9 cellular contexts compared by ENCODE assay signal in genomic region chr11:72720047-72720446, GRCh38. TPM values are rescaled to one million over a fixed set of nuclear protein-coding genes. Genes with fewer than 3 reads are reported as not detected.
A peak's percentile ranks its signal among the peaks of the same experiment; 100 is the strongest.
DNase-seq lines count a peak whose midpoint lies in the region; ATAC-seq, FAIRE-seq and TF ChIP-seq lines count a peak whose summit lies in the region.
"Had no signal": no experiment of that assay in that cellular context is flagged by ENCODE, and none has a peak within 500 bp of the region (broad histone marks: within the 10 kb centered on the region; RNA-seq: fewer than 3 reads in every experiment).

No MANE protein-coding gene starts in this region.

- peaks cover 14% of the 10 kb centered on the region; the same call in 1 of the 2 replicates for H4K20me1 ChIP-seq in HepG2 (ENCODE audit: insufficient read depth, low read length)
- H4K20me1 ChIP-seq in mammary epithelial cell (ENCODE audit: insufficient read depth, low read length): no peaks in the 10 kb centered on the region

- no peak for TF ChIP-seq CTCF in liver (IDR thresholded peaks at IDR 0.05; ENCODE audit: low read depth, low read length, missing input control)
- TF ChIP-seq CTCF in HepG2 (CRISPR knock-in tag; IDR thresholded peaks at IDR 0.05): no peak
- no peak for TF ChIP-seq CTCF in mammary epithelial cell (conservative IDR thresholded peaks at IDR 0.05 in 1 of 2, IDR thresholded peaks at IDR 0.05 in 1 of 2; ENCODE audit: extremely low read depth in 1 of 2, insufficient read depth in 1 of 2, low read depth in 1 of 2, low read length in 2 of 2)
- no peak for TF ChIP-seq CTCF in vagina (IDR thresholded peaks at IDR 0.05)

- H3K9ac ChIP-seq in liver (ENCODE audit: low read depth in 1 of 2, low read length in 2 of 2): peak overlapping the region; percentile 17 to 70
- H3K9ac ChIP-seq in HepG2 (ENCODE audit: insufficient read depth, low read depth, low read length): no peak overlapping the region
- no peak overlapping the region for H3K9ac ChIP-seq in mammary epithelial cell (ENCODE audit: insufficient read depth, low read length)

- WGBS in liver: 62% methylated on average over 3 of the region's 3 CpGs
- 97% methylated on average over 3 of the region's 3 CpGs for WGBS in HepG2 (ENCODE audit: low lambda C conversion rate)
- WGBS in mammary epithelial cell (ENCODE audit: low coverage, missing lambda C conversion rate): 94% methylated on average over 2 of the region's 3 CpGs

- H3K79me2 ChIP-seq in HepG2 (ENCODE audit: insufficient read depth, low read length): peaks cover 45% of the 10 kb centered on the region
- peaks cover 84% of the 10 kb centered on the region for H3K79me2 ChIP-seq in mammary epithelial cell (ENCODE audit: insufficient read depth, low read length)

- H3K4me3 ChIP-seq in liver (ENCODE audit: low read depth in 1 of 3, low read length in 3 of 3) (peak overlapping the region in 2 of 3 donors; percentile 71 to 81), HepG2 (replicated peaks in 1 of 3; ENCODE audit: insufficient read depth in 1 of 3, low read depth in 2 of 3, low read length in 3 of 3) (no peak overlapping the region), mammary epithelial cell (replicated peaks in 1 of 3; ENCODE audit: insufficient read depth in 1 of 3, low read depth in 2 of 3, low read length in 3 of 3) (peak overlapping the region; percentile 49 to 61 (median 58)), mononuclear cell (ENCODE audit: low read length) (peak overlapping the region; percentile 56), vagina (peak overlapping the region; percentile 62 to 68)

- no peak overlapping the region for H2AFZ ChIP-seq in HepG2 (ENCODE audit: low read length)
- no peak overlapping the region for H2AFZ ChIP-seq in mammary epithelial cell (ENCODE audit: low read depth, low read length)

- H3K27ac ChIP-seq in liver (ENCODE audit: low read depth in 1 of 2, low read length in 2 of 2) (peak overlapping the region; percentile 93 to 98), HepG2 (ENCODE audit: extremely low read length, insufficient read depth, low read length) (no peak overlapping the region), mammary epithelial cell (ENCODE audit: insufficient read depth, low read depth, low read length) (no peak overlapping the region), vagina (peak overlapping the region; percentile 26)

- intact Hi-C loops in HepG2 (cut with micrococcal nuclease; ENCODE audit: unreplicated experiment): no loop called here
- intact Hi-C loops in mammary epithelial cell (cut with micrococcal nuclease): loop anchor here (10.0 kb wide), 1 partner anchor 205 kb away; no protein-coding TSS in a partner anchor
- intact Hi-C loops in vagina (cut with DNase I): loop anchor here (5.0 kb wide), 2 partner anchors 72 to 457 kb away; partner anchors contain the start of gene STARD10

- peaks cover 2 to 8% (median 7%) of the 10 kb centered on the region in 4 donors for H3K36me3 ChIP-seq in liver (ENCODE audit: control insufficient read depth in 4 of 4, insufficient read depth in 3 of 4, low read depth in 1 of 4, low read length in 3 of 4)
- H3K36me3 ChIP-seq in HepG2 (replicated peaks in 1 of 2; ENCODE audit: control insufficient read depth in 1 of 2, insufficient read depth in 2 of 2, low read length in 2 of 2): peaks cover 50 to 89% of the 10 kb centered on the region in 2 experiments; a peak in 4 of 5 replicates
- H3K36me3 ChIP-seq in mammary epithelial cell (ENCODE audit: insufficient read depth, low read length): peaks cover 6% of the 10 kb centered on the region
- H3K36me3 ChIP-seq in vagina: no peaks in the 10 kb centered on the region

- no peak for FAIRE-seq in HepG2 (lab: Jason Lieb, UNC)

- dilution Hi-C loops in mammary epithelial cell (cut with HindIII; ENCODE audit: low sequenced_read_pairs): no loop called here

- H3K9me3 ChIP-seq in liver (ENCODE audit: control insufficient read depth in 4 of 4, low read length in 3 of 4): no peaks in the 10 kb centered on the region
- no peaks in the 10 kb centered on the region for H3K9me3 ChIP-seq in HepG2 (ENCODE audit: low read length)
- H3K9me3 ChIP-seq in mammary epithelial cell (replicated peaks; ENCODE audit: insufficient read depth, low read length): no peaks in the 10 kb centered on the region
- H3K9me3 ChIP-seq in mononuclear cell (ENCODE audit: low read depth, low read length): no peaks in the 10 kb centered on the region
- H3K9me3 ChIP-seq in vagina: no peaks in the 10 kb centered on the region

- no peak for DNase-seq in HepG2 (ENCODE audit: low spot score)
- DNase-seq in mammary epithelial cell: no peak
- no peak for DNase-seq in vagina (ENCODE audit: extremely low spot score in 2 of 2)
- DNase-seq in foreskin melanocyte: no peak
- no peak for DNase-seq in NCI-H187 treated with DMSO at 0.1 percent for 48 hours (lab: John Stamatoyannopoulos, UW)
- DNase-seq: DMS79 treated with DMSO at 0.1 percent for 48 hours had no signal

- BruUV-seq in HepG2 (replicated peaks; lab: Mats Ljungman, UMichigan) (no TSS peak), mammary epithelial cell (replicated peaks; lab: Mats Ljungman, UMichigan) (no TSS peak)

- ATAC-seq in HepG2 (no peak), GM18519 (IDR thresholded peaks at IDR 0.05; ENCODE audit: low FRiP score, unreplicated experiment) (no peak)

- in situ Hi-C loops in HepG2 (cut with HindIII; ENCODE audit: extremely low pct_ligation_motif_present, low pct_unique_long_range_greater_than_20kb) (no loop called here), mammary epithelial cell (cut with MboI; ENCODE audit: low sequenced_read_pairs in 2 of 2) (loop anchor here (5.0 to 10.0 kb wide), 4 partner anchors 75 to 522 kb away; partner anchors contain the start of gene STARD10 (in 2 of the 2))

- CTCF ChIA-PET in HepG2 (lab: Yijun Ruan, JAX; ENCODE audit: low intra/inter-chr PET ratio, low total read pairs): no interaction called here
- CTCF ChIA-PET in mammary epithelial cell (lab: Charles Lee; ENCODE audit: low non-redundant PET): no interaction called here

- peaks cover 15 to 55% (median 47%) of the 10 kb centered on the region in 4 donors for H3K4me1 ChIP-seq in liver (ENCODE audit: control insufficient read depth in 4 of 4, insufficient read depth in 4 of 4, low read length in 3 of 4)
- H3K4me1 ChIP-seq in HepG2 (ENCODE audit: insufficient read depth, low read length): no peaks in the 10 kb centered on the region
- peaks cover 44% of the 10 kb centered on the region for H3K4me1 ChIP-seq in mammary epithelial cell (ENCODE audit: insufficient read depth, low read length)
- peaks cover 91% of the 10 kb centered on the region for H3K4me1 ChIP-seq in mononuclear cell (ENCODE audit: insufficient read depth, low read length)
- H3K4me1 ChIP-seq in vagina: peaks cover 70% of the 10 kb centered on the region

- TF ChIP-seq RAD21 in liver (IDR thresholded peaks at IDR 0.05): no peak
- no peak for TF ChIP-seq RAD21 in HepG2 (CRISPR knock-in tag; IDR thresholded peaks at IDR 0.05)

- no peaks in the 10 kb centered on the region for H3K27me3 ChIP-seq in liver (ENCODE audit: control insufficient read depth in 4 of 4, insufficient read depth in 4 of 4, low read length in 3 of 4)
- H3K27me3 ChIP-seq in HepG2 (ENCODE audit: control insufficient read depth in 1 of 2, insufficient read depth in 2 of 2, low read length in 2 of 2): no peaks in the 10 kb centered on the region
- no peaks in the 10 kb centered on the region for H3K27me3 ChIP-seq in mammary epithelial cell (ENCODE audit: insufficient read depth, low read length)
- no peaks in the 10 kb centered on the region for H3K27me3 ChIP-seq in mononuclear cell (ENCODE audit: insufficient read depth, low read length)
- no peaks in the 10 kb centered on the region for H3K27me3 ChIP-seq in vagina

- POLR2A ChIA-PET in HepG2 (lab: Yijun Ruan, JAX): no interaction called here

- no peak for TF ChIP-seq POLR2A in HepG2 (IDR thresholded peaks at IDR 0.05; ENCODE audit: insufficient read depth in 1 of 2, low read depth in 2 of 2, low read length in 2 of 2)
- TF ChIP-seq POLR2A in vagina (IDR thresholded peaks at IDR 0.05): no peak

- H3K4me2 ChIP-seq in HepG2 (ENCODE audit: low read depth, low read length): no peak overlapping the region
- peak overlapping the region; percentile 89 for H3K4me2 ChIP-seq in mammary epithelial cell (ENCODE audit: insufficient read depth, low read depth, low read length)

- TF ChIP-seq EP300 in HepG2 (IDR thresholded peaks at IDR 0.05; ENCODE audit: low read depth in 2 of 2, low read length in 2 of 2) (no peak), HepG2 (CRISPR knock-in tag; IDR thresholded peaks at IDR 0.05; ENCODE audit: borderline replicate concordance) (no peak)

RNA-seq across cellular contexts. Expression of gene ARAP1, which starts 32.2 kb away (rescaled TPM):
- total RNA-seq in liver: 10 to 100 TPM; 59.8 to 77.8 TPM
- polyA plus RNA-seq in liver: 10 to 100 TPM; 14.4 to 27.2 TPM
- total RNA-seq in HepG2 (2016; rRNA removed; fragmentation: Illumina TruSeq; extraction: Trizol): 55.2 and 55.5 TPM in 2 replicates
- total RNA-seq in HepG2 (2016; cell fraction: cytosol; rRNA removed; fragmentation: Illumina TruSeq; extraction: Trizol; ENCODE audit: low read depth): 21.9 TPM in 2 replicates
- 49.1 and 52.3 TPM in 2 replicates for total RNA-seq in HepG2 (2016; cell fraction: insoluble cytoplasmic fraction; rRNA removed; fragmentation: Illumina TruSeq; extraction: Trizol)
- total RNA-seq in HepG2 (2016; cell fraction: membrane; rRNA removed; fragmentation: Illumina TruSeq; extraction: Trizol): 15.6 and 18.1 TPM in 2 replicates
- total RNA-seq in HepG2 (2016; cell fraction: nucleus; rRNA removed; fragmentation: Illumina TruSeq; extraction: Trizol): 76.5 and 77.3 TPM in 2 replicates
- polyA plus RNA-seq in HepG2 (2011; rRNA removed): 43.2 and 64.0 TPM in 2 replicates
- polyA plus RNA-seq in HepG2 (2011; cell fraction: cytosol; rRNA removed): 27.5 and 37.2 TPM in 2 replicates
- polyA plus RNA-seq in HepG2 (2011; cell fraction: nucleus; rRNA removed): 341 and 362 TPM in 2 replicates
- polyA plus RNA-seq in HepG2 (2012): 33.2 and 39.7 TPM in 2 replicates
- 2.2 and 3.2 TPM in 2 replicates for polyA plus RNA-seq in HepG2 (2016; cell fraction: cytosol; fragmentation: Illumina TruSeq; extraction: Trizol; ENCODE audit: low read depth)
- 40.0 and 49.8 TPM in 2 replicates for polyA plus RNA-seq in HepG2 (2016; cell fraction: insoluble cytoplasmic fraction; fragmentation: Illumina TruSeq; extraction: Trizol; ENCODE audit: low read depth)
- polyA plus RNA-seq in HepG2 (2016; cell fraction: membrane; fragmentation: Illumina TruSeq; extraction: Trizol; ENCODE audit: low read depth): 5.5 and 6.6 TPM in 2 replicates
- 163 and 180 TPM in 2 replicates for polyA plus RNA-seq in HepG2 (2016; cell fraction: nucleus; fragmentation: Illumina TruSeq; extraction: Trizol; ENCODE audit: insufficient read depth, low read depth)
- polyA minus RNA-seq in HepG2 (2011; rRNA and poly(A)+ RNA removed; ENCODE audit: low replicate concordance): 42.6 and 95.7 TPM in 2 replicates
- 32.2 and 38.2 TPM in 2 replicates for polyA minus RNA-seq in HepG2 (2011; cell fraction: cytosol; rRNA and poly(A)+ RNA removed)
- 73.1 and 90.3 TPM in 2 replicates for polyA minus RNA-seq in HepG2 (2011; cell fraction: nucleus; rRNA and poly(A)+ RNA removed)
- total RNA-seq in mammary epithelial cell: 10 to 100 TPM; 56.8 to 78.3 TPM
- polyA plus RNA-seq in mammary epithelial cell: 51.9 TPM
- polyA minus RNA-seq in mammary epithelial cell: 274 TPM
- 74.3 TPM for total RNA-seq in mononuclear cell
- total RNA-seq in vagina: 59.2 TPM

RNA-seq across cellular contexts. Expression of gene PDE2A, which starts 45.8 kb away (rescaled TPM):
- total RNA-seq in liver: 10 to 100 TPM in 1 of 2 donors, 1 to 10 TPM in 1; 9.3 to 32.8 TPM
- polyA plus RNA-seq in liver: 10 to 100 TPM in 1 of 2 donors, 1 to 10 TPM in 1; 4.3 to 16.6 TPM
- not detected in 2 replicates for total RNA-seq in HepG2 (2016; rRNA removed; fragmentation: Illumina TruSeq; extraction: Trizol)
- not detected in 2 replicates for total RNA-seq in HepG2 (2016; cell fraction: cytosol; rRNA removed; fragmentation: Illumina TruSeq; extraction: Trizol; ENCODE audit: low read depth)
- total RNA-seq in HepG2 (2016; cell fraction: insoluble cytoplasmic fraction; rRNA removed; fragmentation: Illumina TruSeq; extraction: Trizol): 0.19 TPM in 1 of 2 replicates, not detected in the other
- not detected in 2 replicates for total RNA-seq in HepG2 (2016; cell fraction: membrane; rRNA removed; fragmentation: Illumina TruSeq; extraction: Trizol)
- 0.81 TPM in 1 of 2 replicates, not detected in the other for total RNA-seq in HepG2 (2016; cell fraction: nucleus; rRNA removed; fragmentation: Illumina TruSeq; extraction: Trizol)
- polyA plus RNA-seq in HepG2 (2011; rRNA removed): 2.8 and 3.1 TPM in 2 replicates
- 0.74 and 0.82 TPM in 2 replicates for polyA plus RNA-seq in HepG2 (2011; cell fraction: cytosol; rRNA removed)
- polyA plus RNA-seq in HepG2 (2011; cell fraction: nucleus; rRNA removed): 12.4 and 12.9 TPM in 2 replicates
- 1.1 and 1.3 TPM in 2 replicates for polyA plus RNA-seq in HepG2 (2012)
- not detected in 2 replicates for polyA plus RNA-seq in HepG2 (2016; cell fraction: cytosol; fragmentation: Illumina TruSeq; extraction: Trizol; ENCODE audit: low read depth)
- polyA plus RNA-seq in HepG2 (2016; cell fraction: insoluble cytoplasmic fraction; fragmentation: Illumina TruSeq; extraction: Trizol; ENCODE audit: low read depth): not detected in 2 replicates
- polyA plus RNA-seq in HepG2 (2016; cell fraction: membrane; fragmentation: Illumina TruSeq; extraction: Trizol; ENCODE audit: low read depth): not detected in 2 replicates
- polyA plus RNA-seq in HepG2 (2016; cell fraction: nucleus; fragmentation: Illumina TruSeq; extraction: Trizol; ENCODE audit: insufficient read depth, low read depth): not detected in 2 replicates
- 1.6 and 410 TPM in 2 replicates for polyA minus RNA-seq in HepG2 (2011; rRNA and poly(A)+ RNA removed; ENCODE audit: low replicate concordance)
- polyA minus RNA-seq in HepG2 (2011; cell fraction: cytosol; rRNA and poly(A)+ RNA removed): 0.62 and 1.1 TPM in 2 replicates
- polyA minus RNA-seq in HepG2 (2011; cell fraction: nucleus; rRNA and poly(A)+ RNA removed): 2.2 and 3.6 TPM in 2 replicates
- total RNA-seq in mammary epithelial cell: 1 to 10 TPM in 1 of 2 donors, under 1 TPM in 1; 0.31 to 1.0 TPM
- polyA plus RNA-seq in mammary epithelial cell: 0.76 TPM
- polyA minus RNA-seq in mammary epithelial cell: 0.88 TPM
- 3.7 TPM for total RNA-seq in mononuclear cell
- total RNA-seq in vagina: 57.0 TPM

Comparison
In these comparisons a context has a peak if more than half of its experiments do, and no peak if none do; other contexts are left out.
1. H3K27ac ChIP-seq: peak in liver (2 of 2) and vagina (single experiment); none in HepG2 (single experiment) and mammary epithelial cell (single experiment).
2. H3K4me3 ChIP-seq: peak in liver (2 of 3), mammary epithelial cell (3 of 3), mononuclear cell (single experiment) and vagina (2 of 2); none in HepG2 (0 of 3).
3. H3K9ac ChIP-seq: peak in liver (2 of 2); none in HepG2 (single experiment) and mammary epithelial cell (single experiment).